Comparison of ENCODE assay signal across 1 cellular context in genomic region chr17:35141681-35142466, GRCh38.
A peak's percentile ranks its signal among the peaks of the same experiment; 100 is the strongest.
TF ChIP-seq lines count a peak whose summit lies in the region.

Gene NLE1 (minus strand): TSS chr17:35142303. CDS start chr17:35142275, 28 bp downstream.

TF ChIP-seq in HepG2, 621 proteins besides CTCF, POLR2A, EP300 and RAD21 (continued from another document and continues in another):
- TF ChIP-seq IKZF5 (CRISPR knock-in tag; IDR thresholded peaks at IDR 0.05) (peak; percentile 41), TRAFD1 (CRISPR knock-in tag; IDR thresholded peaks at IDR 0.05; ENCODE audit: borderline replicate concordance) (no peak), ZNF253 (CRISPR knock-in tag; IDR thresholded peaks at IDR 0.05; ENCODE audit: borderline replicate concordance) (peak; percentile 65; the same call in 1 of the 2 replicates), U2AF2 (IDR thresholded peaks at IDR 0.05; ENCODE audit: low read depth, low read length) (no peak), KLF12 (CRISPR knock-in tag; IDR thresholded peaks at IDR 0.05; ENCODE audit: borderline replicate concordance) (peak; percentile 87; the same call in 1 of the 2 replicates), ZNF557 (CRISPR knock-in tag; IDR thresholded peaks at IDR 0.05) (no peak), ZNF280D (CRISPR knock-in tag; IDR thresholded peaks at IDR 0.05) (peak; percentile 73; the same call in 1 of the 2 replicates), NRL (CRISPR knock-in tag; IDR thresholded peaks at IDR 0.05; ENCODE audit: borderline replicate concordance) (peak; percentile 79), TIGD3 (CRISPR knock-in tag; IDR thresholded peaks at IDR 0.05; ENCODE audit: borderline replicate concordance) (no peak), CSRNP2 (CRISPR knock-in tag; conservative IDR thresholded peaks at IDR 0.05; ENCODE audit: low read depth) (0 out of 2 replicates have a peak, but pooled peaks have one; percentile 57), YY1 (IDR thresholded peaks at IDR 0.05; ENCODE audit: insufficient read depth, insufficient replicate concordance, low read depth, low read length) (peak; percentile 92), CHD4 (IDR thresholded peaks at IDR 0.05; ENCODE audit: borderline replicate concordance, low read length) (no peak), ZNF639 (CRISPR knock-in tag; conservative IDR thresholded peaks at IDR 0.05) (peak; percentile 78), TRIM24 (CRISPR knock-in tag; IDR thresholded peaks at IDR 0.05) (no peak), FOXO4 (CRISPR knock-in tag; conservative IDR thresholded peaks at IDR 0.05) (no peak), GPBP1L1 (CRISPR knock-in tag; IDR thresholded peaks at IDR 0.05) (no peak), ZNF776 (CRISPR knock-in tag; IDR thresholded peaks at IDR 0.05) (peak; percentile 77), WIZ (CRISPR knock-in tag; IDR thresholded peaks at IDR 0.05) (no peak), ZNF552 (CRISPR knock-in tag; IDR thresholded peaks at IDR 0.05; ENCODE audit: borderline replicate concordance) (peak; percentile 17; the same call in 1 of the 2 replicates), NAIF1 (CRISPR knock-in tag; IDR thresholded peaks at IDR 0.05; ENCODE audit: borderline replicate concordance) (peak; percentile 43; the same call in 1 of the 2 replicates), KDM1A (CRISPR knock-in tag; IDR thresholded peaks at IDR 0.05) (no peak), THRA (CRISPR knock-in tag; IDR thresholded peaks at IDR 0.05; ENCODE audit: borderline replicate concordance) (0 out of 2 replicates have a peak, but pooled peaks have one; percentile 44), REST (IDR thresholded peaks at IDR 0.05; ENCODE audit: borderline replicate concordance in 1 of 2, low read depth in 1 of 2, low read length in 2 of 2) (no peak), ZBTB1 (CRISPR knock-in tag; IDR thresholded peaks at IDR 0.05; ENCODE audit: borderline replicate concordance) (no peak), NR0B2 (CRISPR knock-in tag; IDR thresholded peaks at IDR 0.05) (peak; percentile 99), ZNF446 (CRISPR knock-in tag; IDR thresholded peaks at IDR 0.05) (peak; percentile 44; the same call in 1 of the 2 replicates), ZNF879 (CRISPR knock-in tag; IDR thresholded peaks at IDR 0.05) (peak; percentile 59; the same call in 1 of the 2 replicates), MTA3 (CRISPR knock-in tag; IDR thresholded peaks at IDR 0.05) (no peak), ZNF616 (CRISPR knock-in tag; IDR thresholded peaks at IDR 0.05; ENCODE audit: low read depth) (no peak), TOPORS (CRISPR knock-in tag; IDR thresholded peaks at IDR 0.05) (0 out of 2 replicates have a peak, but pooled peaks have one; percentile 46), PHB2 (IDR thresholded peaks at IDR 0.05; ENCODE audit: partially characterized antibody) (no peak), MBNL3 (CRISPR knock-in tag; conservative IDR thresholded peaks at IDR 0.05) (no peak), ZNF850 (CRISPR knock-in tag; conservative IDR thresholded peaks at IDR 0.05) (no peak)
